ENCODE assay signal across 13 cellular contexts in the genomic region with DNA sequence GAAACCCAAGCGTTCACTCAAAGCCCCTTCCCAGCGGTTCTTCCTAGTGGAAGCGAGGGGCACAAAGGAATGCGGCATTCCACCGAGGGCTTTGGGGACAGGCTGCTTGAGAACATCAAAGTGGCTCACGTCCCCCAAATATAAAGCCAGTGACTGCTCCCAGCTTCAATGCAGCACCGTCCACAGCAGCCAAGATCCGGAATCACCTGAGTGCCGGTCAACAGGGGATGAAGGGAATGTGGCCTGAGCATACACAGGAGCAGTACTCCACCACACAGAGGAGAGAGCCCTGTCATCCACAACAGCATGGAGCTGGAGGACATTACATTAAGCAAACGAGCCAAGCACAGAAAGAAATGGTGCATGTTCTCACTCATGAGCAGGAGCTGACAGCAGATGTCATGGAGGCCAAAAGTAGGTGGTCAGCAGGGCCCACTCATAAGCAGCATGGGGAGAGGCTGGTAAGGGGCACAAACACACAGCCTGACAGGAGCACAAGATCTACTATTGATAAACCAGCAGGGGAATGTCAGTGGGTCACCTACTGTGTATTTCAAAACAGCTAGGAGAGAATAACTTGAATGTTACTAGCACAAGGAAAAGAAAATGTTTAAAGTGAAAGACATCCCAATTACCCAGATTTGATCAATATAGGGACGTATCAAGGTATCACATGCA.
DNase-seq lines count a peak whose midpoint lies in the region; ATAC-seq, FAIRE-seq and TF ChIP-seq lines count a peak whose summit lies in the region.
"Had no signal": no experiment of that assay in that cellular context is flagged by ENCODE, and none has a peak within 500 bp of the region (broad histone marks: within the 10 kb centered on the region; RNA-seq: fewer than 3 reads in every experiment).

No MANE protein-coding gene starts in this region.

- CTCF ChIA-PET in WTC11 (lab: Charles Lee), result no interaction called here

- peaks cover 13 to 18% of the 10 kb centered on the region in 2 donors for H3K4me1 ChIP-seq in kidney (ENCODE audit: control insufficient read depth in 1 of 2, insufficient read depth in 1 of 2, low read depth in 1 of 2, low read length in 2 of 2)
- no peaks in the 10 kb centered on the region for H3K4me1 ChIP-seq in spleen

- peaks cover 53% of the 10 kb centered on the region for H3K4me1 Mint-ChIP-seq in WTC11
- H3K4me1 Mint-ChIP-seq: CD8-positive, alpha-beta memory T cell had no signal

- ATAC-seq in WTC11 (no peak), HG03280 (IDR thresholded peaks at IDR 0.05; ENCODE audit: unreplicated experiment) (no peak)

- H3K27me3 Mint-ChIP-seq in WTC11 (ENCODE audit: low read depth), result no peaks in the 10 kb centered on the region

- peak overlapping the region; percentile 61 for H3K27ac Mint-ChIP-seq in WTC11

- no peak for TF ChIP-seq CTCF in WTC11 (IDR thresholded peaks at IDR 0.05)
- no peak for TF ChIP-seq CTCF in kidney (IDR thresholded peaks at IDR 0.05; ENCODE audit: borderline replicate concordance, extremely low read depth, insufficient read depth)
- TF ChIP-seq CTCF in spleen (IDR thresholded peaks at IDR 0.05 in 8 of 11, conservative IDR thresholded peaks at IDR 0.05 in 3 of 11), result no peak
- no peak for TF ChIP-seq CTCF in GM10266 (IDR thresholded peaks at IDR 0.05; ENCODE audit: control insufficient read depth, insufficient read depth, low read depth, missing control alignments)

- H3K36me3 Mint-ChIP-seq in WTC11, result no peaks in the 10 kb centered on the region
- H3K36me3 Mint-ChIP-seq: CD8-positive, alpha-beta memory T cell had no signal

- H3K36me3 ChIP-seq in kidney (ENCODE audit: control insufficient read depth in 1 of 2, insufficient read depth in 2 of 2, low read length in 2 of 2) (no peaks in the 10 kb centered on the region), spleen (no peaks in the 10 kb centered on the region)
- H3K36me3 ChIP-seq: adrenal gland, MG63 had no signal

- H3K4me3 ChIP-seq in kidney (ENCODE audit: low read length in 2 of 2) (no peak overlapping the region), spleen (no peak overlapping the region)
- H3K4me3 ChIP-seq: adrenal gland, MG63 had no signal

- no peak for FAIRE-seq in kidney (lab: Jason Lieb, UNC)

- POLR2A ChIA-PET in WTC11 (lab: Charles Lee), result no interaction called here

- H3K27me3 ChIP-seq in spleen (replicated peaks in 1 of 7), result peaks cover 0 to 12% (median 0%) of the 10 kb centered on the region in 7 donors
- H3K27me3 ChIP-seq: adrenal gland, MG63 had no signal

- WGBS in spleen, 5 donors, result 68 to 78% (median 73%) methylated on average over 9 to 11 of the region's 11 CpGs

- H3K9ac ChIP-seq in kidney (ENCODE audit: low read length in 2 of 2), result no peak overlapping the region

- DNase-seq in DMS53 (lab: John Stamatoyannopoulos, UW) (peak; percentile 37), DMS53 treated with DMSO at 0.1 percent for 48 hours (lab: John Stamatoyannopoulos, UW; ENCODE audit: unreplicated experiment) (no peak), WTC11 (ENCODE audit: low spot score) (no peak), kidney (peak; percentile 29), spleen (peak; percentile 28), GM10266 (ENCODE audit: extremely low spot score) (no peak), NCI-H510A (lab: John Stamatoyannopoulos, UW) (no peak)
- DNase-seq: 8988T; CD8-positive, alpha-beta memory T cell; NCI-H2029 treated with DMSO at 0.1 percent for 48 hours had no signal

- peak overlapping the region in 1 of 2 donors; percentile 2 for H3K27ac ChIP-seq in kidney (ENCODE audit: low read depth in 2 of 2, low read length in 2 of 2)
- no peak overlapping the region for H3K27ac ChIP-seq in spleen
- H3K27ac ChIP-seq: adrenal gland had no signal

- intact Hi-C loops in kidney (cut with DNase I), result no loop called here
- intact Hi-C loops in spleen (cut with DNase I; ENCODE audit: low total_unique reads), result no loop called here

- no peak for TF ChIP-seq POLR2A in spleen (IDR thresholded peaks at IDR 0.05)

- H3K9me3 Mint-ChIP-seq in WTC11, result no peaks in the 10 kb centered on the region
- H3K9me3 Mint-ChIP-seq: CD8-positive, alpha-beta memory T cell had no signal

- no peak overlapping the region for H3K4me3 Mint-ChIP-seq in WTC11
- H3K4me3 Mint-ChIP-seq: CD8-positive, alpha-beta memory T cell had no signal

- H3K9me3 ChIP-seq in kidney (ENCODE audit: control insufficient read depth in 1 of 2, low read length in 2 of 2) (no peaks in the 10 kb centered on the region), spleen (no peaks in the 10 kb centered on the region)
- H3K9me3 ChIP-seq: adrenal gland, MG63 had no signal

TF ChIP-seq in WTC11, 78 proteins besides CTCF, POLR2A, EP300 and RAD21:
- TF ChIP-seq, protein P1, sequence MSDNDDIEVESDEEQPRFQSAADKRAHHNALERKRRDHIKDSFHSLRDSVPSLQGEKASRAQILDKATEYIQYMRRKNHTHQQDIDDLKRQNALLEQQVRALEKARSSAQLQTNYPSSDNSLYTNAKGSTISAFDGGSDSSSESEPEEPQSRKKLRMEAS (CRISPR knock-in tag; IDR thresholded peaks at IDR 0.05), result no peak
- no peak for TF ChIP-seq TCF7 (CRISPR knock-in tag; IDR thresholded peaks at IDR 0.05; ENCODE audit: low read depth)
- no peak for TF ChIP-seq ZNF121 (CRISPR knock-in tag; IDR thresholded peaks at IDR 0.05)
- no peak for TF ChIP-seq KAT7 (CRISPR knock-in tag; IDR thresholded peaks at IDR 0.05; ENCODE audit: borderline replicate concordance)
- no peak for TF ChIP-seq MXD4 (CRISPR knock-in tag; IDR thresholded peaks at IDR 0.05; ENCODE audit: borderline replicate concordance)
- no peak for TF ChIP-seq ZNF396 (CRISPR knock-in tag; IDR thresholded peaks at IDR 0.05; ENCODE audit: borderline replicate concordance)
- TF ChIP-seq, protein P2, sequence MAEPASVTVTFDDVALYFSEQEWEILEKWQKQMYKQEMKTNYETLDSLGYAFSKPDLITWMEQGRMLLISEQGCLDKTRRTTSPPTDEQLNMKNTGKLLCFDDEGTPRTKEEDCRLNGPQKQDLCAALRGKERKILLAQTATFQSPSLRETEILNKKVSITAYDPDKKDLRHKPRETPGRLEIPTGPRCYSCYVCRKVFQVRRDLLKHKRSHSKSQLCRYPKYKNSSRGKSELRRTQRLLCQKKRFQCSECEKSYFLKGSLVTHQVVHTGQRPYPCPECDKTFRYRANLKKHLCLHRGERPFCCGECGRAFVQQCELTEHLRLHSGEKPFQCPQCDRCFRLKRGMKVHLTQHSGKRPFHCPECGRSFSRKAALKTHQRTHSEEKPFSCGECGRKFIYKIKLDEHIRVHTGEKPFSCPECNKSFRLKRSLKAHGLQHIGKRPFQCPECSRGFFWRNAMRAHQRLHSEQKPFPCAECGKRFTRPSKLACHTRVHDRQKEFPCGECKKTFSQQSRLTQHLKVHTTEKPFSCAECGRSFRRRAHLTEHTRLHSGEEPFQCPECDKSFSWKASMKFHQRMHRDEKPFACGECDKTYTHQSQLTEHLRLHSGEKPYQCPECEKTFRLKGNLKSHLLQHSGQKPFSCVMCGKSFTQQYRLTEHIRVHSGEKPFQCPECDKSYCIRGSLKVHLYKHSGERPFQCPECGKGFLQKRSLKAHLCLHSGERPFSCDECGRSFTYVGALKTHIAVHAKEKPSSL (CRISPR knock-in tag; conservative IDR thresholded peaks at IDR 0.05), result no peak
- TF ChIP-seq, protein P3, sequence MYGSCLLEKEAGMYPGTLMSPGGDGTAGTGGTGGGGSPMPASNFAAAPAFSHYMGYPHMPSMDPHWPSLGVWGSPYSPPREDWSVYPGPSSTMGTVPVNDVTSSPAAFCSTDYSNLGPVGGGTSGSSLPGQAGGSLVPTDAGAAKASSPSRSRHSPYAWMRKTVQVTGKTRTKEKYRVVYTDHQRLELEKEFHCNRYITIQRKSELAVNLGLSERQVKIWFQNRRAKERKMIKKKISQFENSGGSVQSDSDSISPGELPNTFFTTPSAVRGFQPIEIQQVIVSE (CRISPR knock-in tag; IDR thresholded peaks at IDR 0.05; ENCODE audit: borderline replicate concordance), result no peak
- TF ChIP-seq, protein P4, sequence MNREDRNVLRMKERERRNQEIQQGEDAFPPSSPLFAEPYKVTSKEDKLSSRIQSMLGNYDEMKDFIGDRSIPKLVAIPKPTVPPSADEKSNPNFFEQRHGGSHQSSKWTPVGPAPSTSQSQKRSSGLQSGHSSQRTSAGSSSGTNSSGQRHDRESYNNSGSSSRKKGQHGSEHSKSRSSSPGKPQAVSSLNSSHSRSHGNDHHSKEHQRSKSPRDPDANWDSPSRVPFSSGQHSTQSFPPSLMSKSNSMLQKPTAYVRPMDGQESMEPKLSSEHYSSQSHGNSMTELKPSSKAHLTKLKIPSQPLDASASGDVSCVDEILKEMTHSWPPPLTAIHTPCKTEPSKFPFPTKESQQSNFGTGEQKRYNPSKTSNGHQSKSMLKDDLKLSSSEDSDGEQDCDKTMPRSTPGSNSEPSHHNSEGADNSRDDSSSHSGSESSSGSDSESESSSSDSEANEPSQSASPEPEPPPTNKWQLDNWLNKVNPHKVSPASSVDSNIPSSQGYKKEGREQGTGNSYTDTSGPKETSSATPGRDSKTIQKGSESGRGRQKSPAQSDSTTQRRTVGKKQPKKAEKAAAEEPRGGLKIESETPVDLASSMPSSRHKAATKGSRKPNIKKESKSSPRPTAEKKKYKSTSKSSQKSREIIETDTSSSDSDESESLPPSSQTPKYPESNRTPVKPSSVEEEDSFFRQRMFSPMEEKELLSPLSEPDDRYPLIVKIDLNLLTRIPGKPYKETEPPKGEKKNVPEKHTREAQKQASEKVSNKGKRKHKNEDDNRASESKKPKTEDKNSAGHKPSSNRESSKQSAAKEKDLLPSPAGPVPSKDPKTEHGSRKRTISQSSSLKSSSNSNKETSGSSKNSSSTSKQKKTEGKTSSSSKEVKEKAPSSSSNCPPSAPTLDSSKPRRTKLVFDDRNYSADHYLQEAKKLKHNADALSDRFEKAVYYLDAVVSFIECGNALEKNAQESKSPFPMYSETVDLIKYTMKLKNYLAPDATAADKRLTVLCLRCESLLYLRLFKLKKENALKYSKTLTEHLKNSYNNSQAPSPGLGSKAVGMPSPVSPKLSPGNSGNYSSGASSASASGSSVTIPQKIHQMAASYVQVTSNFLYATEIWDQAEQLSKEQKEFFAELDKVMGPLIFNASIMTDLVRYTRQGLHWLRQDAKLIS (CRISPR knock-in tag; IDR thresholded peaks at IDR 0.05; ENCODE audit: borderline replicate concordance), result no peak
- no peak for TF ChIP-seq ELF4 (CRISPR knock-in tag; IDR thresholded peaks at IDR 0.05; ENCODE audit: low read depth)

Comparison
In these comparisons a context has a peak if more than half of its experiments do, and no peak if none do; other contexts are left out.
1. DNase-seq: peak in DMS53 (single experiment), kidney (single experiment) and spleen (single experiment); none in DMS53 treated with DMSO at 0.1 percent for 48 hours (single experiment), WTC11 (single experiment), GM10266 (single experiment) and NCI-H510A (single experiment).